1 cellular context compared by ENCODE assay signal in genomic region chr22:29226246-29226981, GRCh38.
TF ChIP-seq lines count a peak whose summit lies in the region.

No MANE protein-coding gene starts in this region.

TF ChIP-seq in IMR-90, 13 proteins besides CTCF, POLR2A, EP300 and RAD21:
- TF ChIP-seq SMC3 (IDR thresholded peaks at IDR 0.05; ENCODE audit: low read depth, low read length) (no peak), USF2 (IDR thresholded peaks at IDR 0.05; ENCODE audit: low read depth, low read length) (no peak), RCOR1 (IDR thresholded peaks at IDR 0.05; ENCODE audit: insufficient replicate concordance, low read length) (no peak), MAZ (IDR thresholded peaks at IDR 0.05; ENCODE audit: borderline replicate concordance, low read depth, low read length) (no peak), NFE2L2 (IDR thresholded peaks at IDR 0.05; ENCODE audit: low read depth, low read length) (no peak), MAFK (IDR thresholded peaks at IDR 0.05; ENCODE audit: low read depth, low read length) (no peak), MXI1 (IDR thresholded peaks at IDR 0.05; ENCODE audit: borderline replicate concordance, low read depth, low read length) (no peak), RFX5 (IDR thresholded peaks at IDR 0.05; ENCODE audit: low read depth, low read length) (no peak), FOS (IDR thresholded peaks at IDR 0.05; ENCODE audit: low read depth, low read length) (no peak), CHD1 (IDR thresholded peaks at IDR 0.05; ENCODE audit: low read depth, low read length) (no peak), CEBPB (IDR thresholded peaks at IDR 0.05; ENCODE audit: low read depth, low read length) (no peak), ELK1 (IDR thresholded peaks at IDR 0.05; ENCODE audit: borderline replicate concordance, low read depth, low read length) (no peak), BHLHE40 (IDR thresholded peaks at IDR 0.05; ENCODE audit: low read depth, low read length) (no peak)
